Comparison of ENCODE assay signal across 20 cellular contexts in the genomic region with DNA sequence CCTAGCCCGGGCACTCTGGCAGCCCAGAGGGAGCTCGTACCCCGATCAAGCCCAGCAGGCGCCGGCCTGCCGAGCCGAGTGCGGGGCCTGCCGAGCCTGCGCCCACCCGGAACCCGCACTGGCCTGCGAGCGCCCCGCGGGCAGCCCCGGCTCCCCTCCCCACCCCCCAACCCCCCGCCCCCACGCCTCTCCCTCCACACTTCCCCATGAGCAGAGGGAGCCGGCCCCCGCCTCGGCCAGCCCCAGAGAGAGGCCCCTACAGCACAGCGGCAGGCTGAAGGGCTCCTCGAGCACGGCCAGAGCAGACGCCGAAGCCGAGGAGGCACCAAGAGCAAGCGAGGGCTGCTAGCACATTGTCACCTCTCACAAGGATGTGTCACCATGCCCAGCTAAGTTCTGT. TPM values are rescaled to one million over a fixed set of nuclear protein-coding genes. Genes with fewer than 3 reads are reported as not detected.
DNase-seq lines count a peak whose midpoint lies in the region; ATAC-seq, FAIRE-seq and TF ChIP-seq lines count a peak whose summit lies in the region.
"Had no signal": no experiment of that assay in that cellular context is flagged by ENCODE, and none has a peak within 500 bp of the region (broad histone marks: within the 10 kb centered on the region; RNA-seq: fewer than 3 reads in every experiment).

No MANE protein-coding gene starts in this region.

- H3K18ac ChIP-seq in mesenchymal stem cell (ENCODE audit: low read depth in 1 of 2, low read length in 2 of 2) = no peak overlapping the region
- no peak overlapping the region for H3K18ac ChIP-seq in trophoblast cell (ENCODE audit: low read length)

- no peaks in the 10 kb centered on the region for H3K9me3 ChIP-seq in HepG2 (ENCODE audit: low read length)
- H3K9me3 ChIP-seq in right lobe of liver = no peaks in the 10 kb centered on the region
- no peaks in the 10 kb centered on the region for H3K9me3 ChIP-seq in mesenchymal stem cell (ENCODE audit: control insufficient read depth, low read length)
- no peaks in the 10 kb centered on the region for H3K9me3 ChIP-seq in esophagus squamous epithelium
- H3K9me3 ChIP-seq in trophoblast cell (ENCODE audit: insufficient read depth, low read depth, low read length) = no peaks in the 10 kb centered on the region
- H3K9me3 ChIP-seq: BE2C had no signal

- no peaks in the 10 kb centered on the region for H3K9me3 Mint-ChIP-seq in endothelial cell (ENCODE audit: unreplicated experiment)
- no peaks in the 10 kb centered on the region for H3K9me3 Mint-ChIP-seq in effector memory CD8-positive, alpha-beta T cell
- H3K9me3 Mint-ChIP-seq: CD4-positive, alpha-beta T cell had no signal

- H3K4me1 Mint-ChIP-seq in endothelial cell (ENCODE audit: unreplicated experiment) = no peaks in the 10 kb centered on the region
- H3K4me1 Mint-ChIP-seq in effector memory CD8-positive, alpha-beta T cell (ENCODE audit: low read depth in 2 of 2) = peaks cover 4 to 16% of the 10 kb centered on the region in 2 donors

- no peak for FAIRE-seq in HepG2 (lab: Jason Lieb, UNC)

- H4K91ac ChIP-seq in mesenchymal stem cell (ENCODE audit: low read length) (no peak overlapping the region), trophoblast cell (ENCODE audit: low read depth, low read length) (no peak overlapping the region)

- H4K8ac ChIP-seq in mesenchymal stem cell (ENCODE audit: low read length) (peak overlapping the region; percentile 37), trophoblast cell (ENCODE audit: low read depth, low read length) (no peak overlapping the region)

- no peak for TF ChIP-seq POLR2A in HepG2 (IDR thresholded peaks at IDR 0.05; ENCODE audit: insufficient read depth in 1 of 2, low read depth in 2 of 2, low read length in 2 of 2)
- no peak for TF ChIP-seq POLR2A in right lobe of liver (IDR thresholded peaks at IDR 0.05)
- TF ChIP-seq POLR2A in esophagus squamous epithelium (IDR thresholded peaks at IDR 0.05) = no peak

- DNase-seq in HepG2 (ENCODE audit: low spot score) = no peak
- no peak for DNase-seq in right lobe of liver
- DNase-seq in endothelial cell (ENCODE audit: low spot score) = peak; percentile 11
- DNase-seq in mesenchymal stem cell = no peak
- no peak for DNase-seq in cerebellar cortex (ENCODE audit: low spot score)
- DNase-seq in effector memory CD8-positive, alpha-beta T cell = no peak
- no peak for DNase-seq in esophagus squamous epithelium (lab: John Stamatoyannopoulos, UW)
- DNase-seq in trophoblast cell = no peak
- DNase-seq: 8988T; BE2C; CD4-positive, alpha-beta T cell; DMS53; IMR-90; Kasumi-1; MM.1S; NCI-H1092 treated with DMSO at 0.1 percent for 48 hours; NCI-H2081 treated with DMSO at 0.1 percent for 48 hours; NCI-H226; NCI-H524 treated with DMSO at 0.1 percent for 48 hours; SHP77 treated with DMSO at 0.1 percent for 48 hours had no signal

- in situ Hi-C loops in HepG2 (cut with HindIII; ENCODE audit: extremely low pct_ligation_motif_present, low pct_unique_long_range_greater_than_20kb) = no loop called here

- H2BK120ac ChIP-seq in mesenchymal stem cell (ENCODE audit: low read depth, low read length) = no peak overlapping the region
- H2BK120ac ChIP-seq in trophoblast cell (ENCODE audit: insufficient read depth, low read length, poor library complexity) = no peak overlapping the region

- no peak for TF ChIP-seq RAD21 in HepG2 (CRISPR knock-in tag; IDR thresholded peaks at IDR 0.05)

- no peak overlapping the region for H3K27ac Mint-ChIP-seq in endothelial cell (ENCODE audit: unreplicated experiment)
- H3K27ac Mint-ChIP-seq in effector memory CD8-positive, alpha-beta T cell = no peak overlapping the region
- H3K27ac Mint-ChIP-seq: CD4-positive, alpha-beta T cell had no signal

- no peaks in the 10 kb centered on the region for H3K36me3 Mint-ChIP-seq in endothelial cell (ENCODE audit: low read depth, unreplicated experiment)
- H3K36me3 Mint-ChIP-seq in effector memory CD8-positive, alpha-beta T cell (ENCODE audit: insufficient read depth) = no peaks in the 10 kb centered on the region

- H3K4me3 Mint-ChIP-seq in endothelial cell (ENCODE audit: unreplicated experiment) = no peak overlapping the region
- H3K4me3 Mint-ChIP-seq in effector memory CD8-positive, alpha-beta T cell = no peak overlapping the region
- H3K4me3 Mint-ChIP-seq: CD4-positive, alpha-beta T cell had no signal

- peaks cover 1% of the 10 kb centered on the region for H3K27me3 Mint-ChIP-seq in endothelial cell (ENCODE audit: unreplicated experiment)
- no peaks in the 10 kb centered on the region for H3K27me3 Mint-ChIP-seq in effector memory CD8-positive, alpha-beta T cell
- H3K27me3 Mint-ChIP-seq: CD4-positive, alpha-beta T cell had no signal

- no peaks in the 10 kb centered on the region for H4K20me1 ChIP-seq in HepG2 (ENCODE audit: insufficient read depth, low read length)

- H2BK12ac ChIP-seq in mesenchymal stem cell (ENCODE audit: low read length in 2 of 2) = no peak overlapping the region
- no peak overlapping the region for H2BK12ac ChIP-seq in trophoblast cell (ENCODE audit: low read length)

- intact Hi-C loops in HepG2 (cut with micrococcal nuclease; ENCODE audit: unreplicated experiment) = no loop called here
- intact Hi-C loops in right lobe of liver (cut with DNase I) = no loop called here
- intact Hi-C loops in esophagus squamous epithelium (cut with DNase I) = no loop called here

- no peak overlapping the region for H2AFZ ChIP-seq in HepG2 (ENCODE audit: low read length)
- no peak overlapping the region for H2AFZ ChIP-seq in mesenchymal stem cell (ENCODE audit: low read depth, low read length)
- no peak overlapping the region for H2AFZ ChIP-seq in trophoblast cell (ENCODE audit: insufficient read depth, low read length, poor library complexity)

- H3K27me3 ChIP-seq in HepG2 (ENCODE audit: control insufficient read depth in 1 of 2, insufficient read depth in 2 of 2, low read length in 2 of 2) (no peaks in the 10 kb centered on the region), right lobe of liver (no peaks in the 10 kb centered on the region), mesenchymal stem cell (ENCODE audit: control insufficient read depth in 1 of 2, insufficient read depth in 1 of 2, low read length in 2 of 2) (no peaks in the 10 kb centered on the region), esophagus squamous epithelium (no peaks in the 10 kb centered on the region), trophoblast cell (ENCODE audit: insufficient read depth, low read length) (no peaks in the 10 kb centered on the region)

- no peak overlapping the region for H2BK15ac ChIP-seq in mesenchymal stem cell (ENCODE audit: low read depth, poor library complexity, severe bottlenecking)

- H3K36me3 ChIP-seq in HepG2 (replicated peaks in 1 of 2; ENCODE audit: control insufficient read depth in 1 of 2, insufficient read depth in 2 of 2, low read length in 2 of 2) (no peaks in the 10 kb centered on the region), right lobe of liver (no peaks in the 10 kb centered on the region), mesenchymal stem cell (ENCODE audit: control insufficient read depth in 1 of 2, insufficient read depth in 2 of 2, low read depth in 1 of 2, low read length in 2 of 2) (peaks cover 0 to under 1% of the 10 kb centered on the region in 2 experiments), esophagus squamous epithelium (no peaks in the 10 kb centered on the region), trophoblast cell (ENCODE audit: control insufficient read depth in 1 of 2, insufficient read depth in 2 of 2, low read length in 2 of 2) (no peaks in the 10 kb centered on the region)
- H3K36me3 ChIP-seq: BE2C had no signal

- ATAC-seq in HepG2 (no peak), right lobe of liver (no peak)
- no peak for ATAC-seq in effector memory CD8-positive, alpha-beta T cell (replicated peaks)

- POLR2A ChIA-PET in HepG2 (lab: Yijun Ruan, JAX) = no interaction called here

- H3K14ac ChIP-seq in mesenchymal stem cell (ENCODE audit: low read length in 2 of 2) (no peak overlapping the region), trophoblast cell (ENCODE audit: low read length) (no peak overlapping the region)

- TF ChIP-seq EP300 in HepG2 (IDR thresholded peaks at IDR 0.05; ENCODE audit: low read depth in 2 of 2, low read length in 2 of 2) (no peak), HepG2 (CRISPR knock-in tag; IDR thresholded peaks at IDR 0.05; ENCODE audit: borderline replicate concordance) (no peak)

- no TSS peak for BruUV-seq in HepG2 (replicated peaks; lab: Mats Ljungman, UMichigan)

- no peaks in the 10 kb centered on the region for H3K4me1 ChIP-seq in HepG2 (ENCODE audit: insufficient read depth, low read length)
- H3K4me1 ChIP-seq in right lobe of liver = no peaks in the 10 kb centered on the region
- peaks cover under 1% of the 10 kb centered on the region for H3K4me1 ChIP-seq in mesenchymal stem cell (ENCODE audit: control insufficient read depth, insufficient read depth, low read depth, low read length)
- H3K4me1 ChIP-seq in esophagus squamous epithelium = no peaks in the 10 kb centered on the region
- peaks cover 3% of the 10 kb centered on the region in 2 experiments for H3K4me1 ChIP-seq in trophoblast cell (ENCODE audit: control insufficient read depth in 1 of 2, insufficient read depth in 2 of 2, low read length in 2 of 2)
- H3K4me1 ChIP-seq: BE2C had no signal

- WGBS in HepG2 (ENCODE audit: low lambda C conversion rate) = 91% methylated on average over 8 of the region's 29 CpGs
- WGBS in right lobe of liver (ENCODE audit: insufficient coverage, low coverage, low lambda C conversion rate, missing lambda C conversion rate) = 92% methylated on average over 16 of the region's 29 CpGs
- 40% methylated on average over 11 of the region's 29 CpGs for WGBS in mesenchymal stem cell
- WGBS in esophagus squamous epithelium, 2 donors = 86% methylated on average over 4 of the region's 29 CpGs; no CpG with 5 or more reads in 1 of the 2 donors
- no CpG with 5 or more reads among the region's 29 CpGs for WGBS in trophoblast cell (ENCODE audit: extremely low coverage, insufficient coverage, insufficient read length)

- no peak for TF ChIP-seq CTCF in HepG2 (CRISPR knock-in tag; IDR thresholded peaks at IDR 0.05)
- TF ChIP-seq CTCF in right lobe of liver (IDR thresholded peaks at IDR 0.05) = no peak
- no peak for TF ChIP-seq CTCF in endothelial cell (IDR thresholded peaks at IDR 0.05; ENCODE audit: unreplicated experiment)
- TF ChIP-seq CTCF in esophagus squamous epithelium (IDR thresholded peaks at IDR 0.05) = no peak

- no peak overlapping the region for H3K27ac ChIP-seq in HepG2 (ENCODE audit: extremely low read length, insufficient read depth, low read length)
- no peak overlapping the region for H3K27ac ChIP-seq in right lobe of liver
- H3K27ac ChIP-seq in mesenchymal stem cell (ENCODE audit: low read length, poor library complexity, severe bottlenecking) = no peak overlapping the region
- H3K27ac ChIP-seq in esophagus squamous epithelium = no peak overlapping the region
- H3K27ac ChIP-seq in trophoblast cell (ENCODE audit: low read depth, low read length) = no peak overlapping the region

- no peak overlapping the region for H3K9ac ChIP-seq in HepG2 (ENCODE audit: insufficient read depth, low read depth, low read length)
- H3K9ac ChIP-seq in mesenchymal stem cell (ENCODE audit: low read length) = no peak overlapping the region
- no peak overlapping the region for H3K9ac ChIP-seq in trophoblast cell (ENCODE audit: low read length)

- H3K4me2 ChIP-seq in HepG2 (ENCODE audit: low read depth, low read length) (no peak overlapping the region), mesenchymal stem cell (ENCODE audit: low read length, poor library complexity, severe bottlenecking) (peak overlapping the region; percentile 63), trophoblast cell (ENCODE audit: low read length) (no peak overlapping the region)

- H3K79me1 ChIP-seq in mesenchymal stem cell (replicated peaks; ENCODE audit: low read length, poor library complexity, severe bottlenecking) (peaks cover 7% of the 10 kb centered on the region), trophoblast cell (ENCODE audit: low read length) (no peaks in the 10 kb centered on the region)

- H3K79me2 ChIP-seq in HepG2 (ENCODE audit: insufficient read depth, low read length) (no peaks in the 10 kb centered on the region), trophoblast cell (ENCODE audit: control insufficient read depth, insufficient read depth, low read length, poor library complexity) (no peaks in the 10 kb centered on the region)

- no peak overlapping the region for H2BK5ac ChIP-seq in mesenchymal stem cell (ENCODE audit: low read depth, low read length, poor library complexity, severe bottlenecking)
- no peak overlapping the region for H2BK5ac ChIP-seq in trophoblast cell (ENCODE audit: low read depth, low read length, poor library complexity)

- H3K23ac ChIP-seq in mesenchymal stem cell (ENCODE audit: low read length in 2 of 2) (no peak overlapping the region), trophoblast cell (ENCODE audit: low read length) (no peak overlapping the region)

- H2AK5ac ChIP-seq in mesenchymal stem cell (ENCODE audit: low read length, severe bottlenecking) (no peak overlapping the region), trophoblast cell (ENCODE audit: low read length) (no peak overlapping the region)

- H3K4me3 ChIP-seq in HepG2 (replicated peaks in 1 of 3; ENCODE audit: insufficient read depth in 1 of 3, low read depth in 2 of 3, low read length in 3 of 3) (no peak overlapping the region), right lobe of liver (no peak overlapping the region), mesenchymal stem cell (ENCODE audit: insufficient read depth in 1 of 2, low read depth in 1 of 2, low read length in 2 of 2) (no peak overlapping the region), esophagus squamous epithelium (no peak overlapping the region), trophoblast cell (ENCODE audit: low read depth, low read length) (no peak overlapping the region)

- CTCF ChIA-PET in HepG2 (lab: Yijun Ruan, JAX; ENCODE audit: low intra/inter-chr PET ratio, low total read pairs) = no interaction called here

- no peak overlapping the region for H3K4ac ChIP-seq in mesenchymal stem cell (ENCODE audit: low read depth in 1 of 2, low read length in 2 of 2)
- no peak overlapping the region for H3K4ac ChIP-seq in trophoblast cell (ENCODE audit: low read depth, low read length)

- H4K12ac ChIP-seq in trophoblast cell (ENCODE audit: low read depth, low read length) = no peak overlapping the region

RNA-seq across cellular contexts. Expression of a gene that starts 36.2 kb away (rescaled TPM):
- total RNA-seq in HepG2 (2016; rRNA removed; fragmentation: Illumina TruSeq; extraction: Trizol) = 1.5 and 2.5 TPM in 2 replicates
- 7.5 and 9.6 TPM in 2 replicates for total RNA-seq in HepG2 (2016; cell fraction: cytosol; rRNA removed; fragmentation: Illumina TruSeq; extraction: Trizol; ENCODE audit: low read depth)
- total RNA-seq in HepG2 (2016; cell fraction: insoluble cytoplasmic fraction; rRNA removed; fragmentation: Illumina TruSeq; extraction: Trizol) = 0.43 and 1.6 TPM in 2 replicates
- total RNA-seq in HepG2 (2016; cell fraction: membrane; rRNA removed; fragmentation: Illumina TruSeq; extraction: Trizol) = 2.1 and 2.3 TPM in 2 replicates
- 2.6 and 4.0 TPM in 2 replicates for total RNA-seq in HepG2 (2016; cell fraction: nucleus; rRNA removed; fragmentation: Illumina TruSeq; extraction: Trizol)
- 1.7 and 2.2 TPM in 2 replicates for polyA plus RNA-seq in HepG2 (2011; rRNA removed)
- polyA plus RNA-seq in HepG2 (2011; cell fraction: cytosol; rRNA removed) = 0.23 and 0.51 TPM in 2 replicates
- 5.7 and 6.8 TPM in 2 replicates for polyA plus RNA-seq in HepG2 (2011; cell fraction: nucleus; rRNA removed)
- 3.1 and 4.3 TPM in 2 replicates for polyA plus RNA-seq in HepG2 (2012)
- polyA plus RNA-seq in HepG2 (2016; cell fraction: cytosol; fragmentation: Illumina TruSeq; extraction: Trizol; ENCODE audit: low read depth) = 0.29 and 0.64 TPM in 2 replicates
- polyA plus RNA-seq in HepG2 (2016; cell fraction: insoluble cytoplasmic fraction; fragmentation: Illumina TruSeq; extraction: Trizol; ENCODE audit: low read depth) = 0.76 and 1.0 TPM in 2 replicates
- polyA plus RNA-seq in HepG2 (2016; cell fraction: membrane; fragmentation: Illumina TruSeq; extraction: Trizol; ENCODE audit: low read depth) = 0.94 and 1.2 TPM in 2 replicates
- polyA plus RNA-seq in HepG2 (2016; cell fraction: nucleus; fragmentation: Illumina TruSeq; extraction: Trizol; ENCODE audit: insufficient read depth, low read depth) = 7.2 and 9.1 TPM in 2 replicates
- 1.7 and 4.3 TPM in 2 replicates for polyA minus RNA-seq in HepG2 (2011; rRNA and poly(A)+ RNA removed; ENCODE audit: low replicate concordance)
- polyA minus RNA-seq in HepG2 (2011; cell fraction: cytosol; rRNA and poly(A)+ RNA removed) = 1.9 TPM in 1 of 2 replicates, not detected in the other
- polyA minus RNA-seq in HepG2 (2011; cell fraction: nucleus; rRNA and poly(A)+ RNA removed) = 8.9 and 9.3 TPM in 2 replicates
- total RNA-seq in right lobe of liver = 1 to 10 TPM in 3 of 6 experiments, under 1 TPM in 3; 0.31 to 1.5 (median 1.0) TPM
- 7.7 TPM for total RNA-seq in endothelial cell (ENCODE audit: unreplicated experiment)
- polyA plus RNA-seq in mesenchymal stem cell (2013, experiment 1 of 2) = 0.58 TPM
- polyA plus RNA-seq in mesenchymal stem cell (2013, experiment 2 of 2) = 0.62 TPM
- 1 to 10 TPM in 2 of 4 donors, under 1 TPM in 1, not detected in 1; 0.88 to 4.8 (median 2.7) TPM for total RNA-seq in esophagus squamous epithelium
- 1.2 and 1.7 TPM in 2 replicates for polyA plus RNA-seq in trophoblast cell (2013)
